In the genomic region with DNA sequence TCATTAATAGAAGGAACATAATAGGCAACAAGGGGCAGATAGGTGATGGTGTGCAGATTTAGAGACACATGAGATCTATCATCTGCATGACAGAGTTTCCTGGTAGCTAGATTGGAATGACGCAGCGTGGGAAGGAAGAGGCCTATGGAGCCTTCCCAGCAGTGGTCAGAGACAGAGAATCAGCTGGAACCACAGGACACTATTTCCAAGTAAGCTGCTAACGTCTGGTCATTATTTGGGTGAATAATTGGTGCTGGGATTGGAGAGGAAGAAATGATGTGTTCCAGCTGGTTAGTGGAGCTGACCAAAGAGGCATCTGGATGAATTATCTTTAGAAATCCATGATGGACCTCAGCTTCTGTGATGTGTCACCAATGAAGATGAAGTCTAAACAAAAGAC, we compare ENCODE assay signal across 18 cellular contexts.
"Had no signal": no experiment of that assay in that cellular context is flagged by ENCODE, and none has a peak within 500 bp of the region (broad histone marks: within the 10 kb centered on the region; RNA-seq: fewer than 3 reads in every experiment).

No MANE protein-coding gene starts in this region.

- H3K36me3 ChIP-seq: neutrophil, tibial artery, WERI-Rb-1 had no signal

- H3K4me3 ChIP-seq: tibial artery had no signal

- H3K79me2 ChIP-seq: parathyroid adenoma had no signal

- H3K9me3 ChIP-seq: neutrophil, tibial artery had no signal

- DNase-seq: activated CD4-positive, alpha-beta T cell treated with anti-CD3 and anti-CD28 coated beads, Interleukin-2, amount 50 U/mL, for 1 hour; activated CD4-positive, CD25-positive, alpha-beta regulatory T cell treated with anti-CD3 and anti-CD28 coated beads, Interleukin-2, amount 50 U/mL, for 72 hours; activated CD8-positive, alpha-beta T cell treated with anti-CD3 and anti-CD28 coated beads, Interleukin-2, amount 10 ng/mL, durations not matched to agents 7 days and 5 days; activated gamma-delta T cell treated with Interleukin-2 at 50 U/mL for 16 hours; aorta; cerebellar nuclear complex; effector CD4-positive, alpha-beta T cell; foreskin melanocyte; glutamatergic neuron; right cardiac atrium; stimulated activated CD4-positive, alpha-beta T cell treated with anti-CD3 and anti-CD28 coated beads, Interleukin-2, amount 100 ng/mL, for 24 hours; stimulated activated naive CD8-positive, alpha-beta T cell treated with anti-CD3 and anti-CD28 coated beads, Interleukin-15, amount 100 ng/mL, for 72 hours; T-helper 1 cell; tibial artery; WERI-Rb-1 had no signal

- H3K27me3 ChIP-seq: neutrophil, tibial artery had no signal

- H3K27ac ChIP-seq: neutrophil, parathyroid adenoma, tibial artery, WERI-Rb-1 had no signal

- H2AFZ ChIP-seq: parathyroid adenoma had no signal

- H3K9ac ChIP-seq: parathyroid adenoma had no signal

- H3K4me1 ChIP-seq: parathyroid adenoma had no signal

- ATAC-seq: activated CD8-positive, alpha-beta T cell treated with anti-CD3 and anti-CD28 coated beads, Interleukin-2, amount 10 ng/mL, durations not matched to agents 7 days and 5 days; right cardiac atrium; stimulated activated effector memory CD8-positive, alpha-beta T cell treated with anti-CD3 and anti-CD28 coated beads, Interleukin-12 subunit alpha, Interleukin-12 subunit beta, amount 100 ng/mL, for 72 hours; stimulated activated naive CD8-positive, alpha-beta T cell treated with anti-CD3 and anti-CD28 coated beads, Interleukin-15, amount 100 ng/mL, for 72 hours had no signal
